20 cellular contexts compared by ENCODE assay signal in the genomic region with DNA sequence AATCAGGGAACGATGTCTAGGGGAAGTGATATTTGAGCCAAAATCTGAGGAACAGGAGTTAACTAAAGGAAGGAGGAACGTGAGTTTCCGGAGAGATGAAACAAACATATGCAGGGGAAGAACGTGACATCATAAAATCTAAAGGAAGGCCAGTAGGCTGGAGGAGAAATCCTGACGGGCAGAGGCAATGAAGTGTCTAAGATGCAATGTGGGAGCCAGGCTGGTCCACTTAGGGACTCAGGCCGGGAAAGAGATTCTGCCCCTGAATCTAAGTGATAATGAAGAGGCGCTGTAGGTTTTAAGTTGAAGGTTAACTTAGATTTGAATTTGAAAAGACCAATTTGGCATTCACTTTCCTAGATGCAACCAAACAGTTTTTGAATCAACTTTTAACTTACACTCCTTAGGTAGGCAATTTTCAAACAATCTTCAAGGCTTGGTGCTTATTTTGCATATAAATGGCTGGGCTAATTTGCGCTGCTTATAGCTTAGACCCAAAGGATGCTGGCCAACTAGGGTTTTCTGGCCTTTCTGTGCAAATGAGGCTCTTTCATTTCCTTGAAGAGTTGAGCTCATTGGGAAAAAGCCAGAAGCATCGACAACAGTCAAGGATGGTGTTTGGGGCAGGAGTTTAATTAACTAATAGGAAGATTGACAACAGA.
A peak's percentile ranks its signal among the peaks of the same experiment; 100 is the strongest.
DNase-seq lines count a peak whose midpoint lies in the region; ATAC-seq and TF ChIP-seq lines count a peak whose summit lies in the region.
"Had no signal": no experiment of that assay in that cellular context is flagged by ENCODE, and none has a peak within 500 bp of the region (broad histone marks: within the 10 kb centered on the region; RNA-seq: fewer than 3 reads in every experiment).

No MANE protein-coding gene starts in this region.

- intact Hi-C loops in right cardiac atrium (cut with DNase I) (no loop called here), left cardiac atrium (cut with DNase I) (loop anchor here in 1 of 2 donors (10.0 kb wide), 1 partner anchor 219 kb away; the partner anchor contains the start of gene SOX11)

- peaks cover 9 to 17% (median 14%) of the 10 kb centered on the region in 5 experiments for H3K9me3 Mint-ChIP-seq in brain

- no peak overlapping the region for H3K4me3 ChIP-seq in right cardiac atrium (ENCODE audit: low read length)

- 51% methylated on average over 9 of the region's 9 CpGs for WGBS in right cardiac atrium

- H3K27ac Mint-ChIP-seq in brain = peak overlapping the region in 4 of 5 experiments; percentile 22 to 90 (median 78)
- H3K27ac Mint-ChIP-seq: CD4-positive, CD25-positive, alpha-beta regulatory T cell had no signal

- peaks cover 8% of the 10 kb centered on the region for H3K36me3 Mint-ChIP-seq in brain
- H3K36me3 Mint-ChIP-seq: CD4-positive, CD25-positive, alpha-beta regulatory T cell had no signal

- TF ChIP-seq CTCF in brain (conservative IDR thresholded peaks at IDR 0.05) = no peak

- ATAC-seq in right cardiac atrium (no peak), left cardiac atrium (no peak), GM21367 (IDR thresholded peaks at IDR 0.05; ENCODE audit: unreplicated experiment) (no peak), GM21717 (IDR thresholded peaks at IDR 0.05; ENCODE audit: unreplicated experiment) (no peak)

- peaks cover 46% of the 10 kb centered on the region for H3K4me1 Mint-ChIP-seq in brain
- H3K4me1 Mint-ChIP-seq: CD4-positive, CD25-positive, alpha-beta regulatory T cell had no signal

- no peaks in the 10 kb centered on the region for H3K9me3 ChIP-seq in right cardiac atrium (ENCODE audit: control insufficient read depth, low read length)

- H3K27me3 ChIP-seq in right cardiac atrium (ENCODE audit: control insufficient read depth, insufficient read depth) = no peaks in the 10 kb centered on the region

- H3K27ac ChIP-seq in right cardiac atrium (ENCODE audit: low read length) = peak overlapping the region; percentile 69
- H3K27ac ChIP-seq: KMS-11 had no signal

- DNase-seq in right cardiac atrium (no peak), left cardiac atrium (no peak), iPS DF 19.7 (ENCODE audit: low read depth, low spot score) (peak; percentile 45), HT-29 (ENCODE audit: low spot score) (no peak)
- DNase-seq: CD4-positive, CD25-positive, alpha-beta regulatory T cell; COR-L47; DMS79; HCEC 1CT; IMR-90; NCI-H1105; NCI-H1694; NCI-H2081 treated with DMSO at 0.1 percent for 48 hours; NCI-H2171 treated with DMSO at 0.1 percent for 48 hours; NCI-H524 treated with DMSO at 0.1 percent for 48 hours; OCI-M1; Right ventricle myocardium superior had no signal

- H3K4me1 ChIP-seq in right cardiac atrium (ENCODE audit: control insufficient read depth, insufficient read depth, low read length) = peaks cover 3% of the 10 kb centered on the region

- H3K4me3 Mint-ChIP-seq in brain = no peak overlapping the region
- H3K4me3 Mint-ChIP-seq: CD4-positive, CD25-positive, alpha-beta regulatory T cell had no signal

- peaks cover 3% of the 10 kb centered on the region for H3K27me3 Mint-ChIP-seq in brain
- H3K27me3 Mint-ChIP-seq: CD4-positive, CD25-positive, alpha-beta regulatory T cell had no signal
